ENCODE assay signal across 13 cellular contexts in genomic region chr2:43186679-43187374, GRCh38. TPM values are rescaled to one million over a fixed set of nuclear protein-coding genes. Genes with fewer than 3 reads are reported as not detected.
DNase-seq lines count a peak whose midpoint lies in the region; ATAC-seq and TF ChIP-seq lines count a peak whose summit lies in the region.
"Had no signal": no experiment of that assay in that cellular context is flagged by ENCODE, and none has a peak within 500 bp of the region (broad histone marks: within the 10 kb centered on the region; RNA-seq: fewer than 3 reads in every experiment).

No MANE protein-coding gene starts in this region.

- H3K18ac ChIP-seq in neuronal stem cell (ENCODE audit: low read length): peak overlapping the region; percentile 83

- peak overlapping the region; percentile 88 for H2AK5ac ChIP-seq in neuronal stem cell (ENCODE audit: low read depth, low read length)

- peak overlapping the region; percentile 86 for H3K14ac ChIP-seq in neuronal stem cell (ENCODE audit: low read length)

- H3K4me1 Mint-ChIP-seq in CD8-positive, alpha-beta T cell (ENCODE audit: low read depth): peaks cover 50% of the 10 kb centered on the region

- no peak overlapping the region for H4K8ac ChIP-seq in neuronal stem cell (ENCODE audit: low read depth, low read length)

- no peak overlapping the region for H2BK15ac ChIP-seq in neuronal stem cell (ENCODE audit: low read length)

- no peak overlapping the region for H3K27ac Mint-ChIP-seq in CD8-positive, alpha-beta T cell

- intact Hi-C loops in left ventricle myocardium superior (cut with micrococcal nuclease): no loop called here
- intact Hi-C loops in CD8-positive, alpha-beta T cell (cut with DNase I, micrococcal nuclease): no loop called here

- no peaks in the 10 kb centered on the region for H3K79me1 ChIP-seq in neuronal stem cell (ENCODE audit: low read depth, low read length)

- no peaks in the 10 kb centered on the region for H3K27me3 ChIP-seq in BLaER1
- H3K27me3 ChIP-seq in neuronal stem cell (ENCODE audit: control insufficient read depth in 3 of 3, insufficient read depth in 3 of 3, low read depth in 1 of 3, low read length in 3 of 3): no peaks in the 10 kb centered on the region
- no peaks in the 10 kb centered on the region for H3K27me3 ChIP-seq in CD8-positive, alpha-beta T cell (ENCODE audit: insufficient read depth, low read length)
- H3K27me3 ChIP-seq: dorsolateral prefrontal cortex had no signal

- H4K91ac ChIP-seq in neuronal stem cell (ENCODE audit: low read depth, low read length, poor library complexity): no peak overlapping the region

- no peak overlapping the region for H3K23ac ChIP-seq in neuronal stem cell (ENCODE audit: low read depth, low read length, poor library complexity)

- no peaks in the 10 kb centered on the region for H3K9me3 ChIP-seq in BLaER1
- H3K9me3 ChIP-seq in neuronal stem cell (replicated peaks in 1 of 2; ENCODE audit: control insufficient read depth in 2 of 2, insufficient read depth in 1 of 2, low read depth in 1 of 2, low read length in 2 of 2): no peaks in the 10 kb centered on the region
- no peaks in the 10 kb centered on the region for H3K9me3 ChIP-seq in CD8-positive, alpha-beta T cell (ENCODE audit: low read length)

- CTCF ChIA-PET in CD8-positive, alpha-beta T cell (lab: Charles Lee): interaction anchor here (0.7 to 3.8 kb wide), 6 partner anchors 9 to 54 kb away, joined by 3 to 17 read pairs (median 4); no protein-coding TSS in a partner anchor

- TF ChIP-seq CTCF in CD8-positive, alpha-beta T cell (IDR thresholded peaks at IDR 0.05): no peak

- no peak overlapping the region for H2BK12ac ChIP-seq in neuronal stem cell (ENCODE audit: low read length)

- H3K4me3 ChIP-seq in BLaER1 (peak overlapping the region; percentile 24; the same call in 1 of the 2 replicates), neuronal stem cell (ENCODE audit: low read length in 2 of 2) (no peak overlapping the region)
- no peak overlapping the region for H3K4me3 ChIP-seq in CD8-positive, alpha-beta T cell (ENCODE audit: low read depth, low read length)
- H3K4me3 ChIP-seq: dorsolateral prefrontal cortex had no signal

- H3K4me2 ChIP-seq in BLaER1 (peak overlapping the region; percentile 98), neuronal stem cell (ENCODE audit: insufficient read depth, low read length, poor library complexity, severe bottlenecking) (no peak overlapping the region)

- ATAC-seq in left ventricle myocardium superior: peak; percentile 66
- ATAC-seq in HG03045 (IDR thresholded peaks at IDR 0.05; ENCODE audit: unreplicated experiment): no peak
- no peak for ATAC-seq in CD8-positive, alpha-beta T cell
- ATAC-seq in HG03469 (IDR thresholded peaks at IDR 0.05; ENCODE audit: unreplicated experiment): no peak

- H3K27ac ChIP-seq in BLaER1 (peak overlapping the region; percentile 76), neuronal stem cell (replicated peaks; ENCODE audit: low read length) (no peak overlapping the region)
- no peak overlapping the region for H3K27ac ChIP-seq in CD8-positive, alpha-beta T cell (ENCODE audit: low read depth, low read length)

- peak overlapping the region; percentile 59 for H3K4ac ChIP-seq in neuronal stem cell (ENCODE audit: low read length)

- H3K36me3 ChIP-seq in BLaER1 (peaks cover 94% of the 10 kb centered on the region), neuronal stem cell (replicated peaks in 1 of 2; ENCODE audit: control insufficient read depth in 2 of 2, insufficient read depth in 2 of 2, low read length in 2 of 2) (no peaks in the 10 kb centered on the region)
- no peaks in the 10 kb centered on the region for H3K36me3 ChIP-seq in CD8-positive, alpha-beta T cell (ENCODE audit: insufficient read depth, low read length)

- H3K4me1 ChIP-seq in BLaER1: peaks cover 100% of the 10 kb centered on the region
- H3K4me1 ChIP-seq in neuronal stem cell (ENCODE audit: control insufficient read depth in 2 of 2, insufficient read depth in 1 of 2, low read depth in 1 of 2, low read length in 2 of 2): peaks cover 0 to 2% of the 10 kb centered on the region in 2 donors
- peaks cover 46% of the 10 kb centered on the region for H3K4me1 ChIP-seq in CD8-positive, alpha-beta T cell (ENCODE audit: insufficient read depth, low read length)

- H3K36me3 Mint-ChIP-seq in CD8-positive, alpha-beta T cell: no peaks in the 10 kb centered on the region

- H3K4me3 Mint-ChIP-seq in CD8-positive, alpha-beta T cell: no peak overlapping the region

- H2AFZ ChIP-seq in neuronal stem cell (ENCODE audit: low read length): peak overlapping the region; percentile 53

- H3K9me3 Mint-ChIP-seq in CD8-positive, alpha-beta T cell: no peaks in the 10 kb centered on the region

- peaks cover 100% of the 10 kb centered on the region for H4K20me1 ChIP-seq in BLaER1

- H3K9ac ChIP-seq in BLaER1 (peak overlapping the region; percentile 61), neuronal stem cell (ENCODE audit: low read depth, low read length, poor library complexity) (no peak overlapping the region)

- POLR2A ChIA-PET in CD8-positive, alpha-beta T cell (lab: Charles Lee): interaction anchor here (1.4 kb wide), 1 partner anchor 12 kb away, joined by 4 read pairs; no protein-coding TSS in a partner anchor

- DNase-seq in LoVo (ENCODE audit: low spot score) (peak; percentile 32), left ventricle myocardium superior (peak; percentile 47), neuronal stem cell (ENCODE audit: low spot score) (no peak), anterior cingulate cortex (lab: John Stamatoyannopoulos, UW) (no peak)
- no peak for DNase-seq in CD8-positive, alpha-beta T cell
- DNase-seq: AML-193, glutamatergic neuron, GOT3, SHP77 treated with DMSO at 0.1 percent for 48 hours had no signal

- peak overlapping the region; percentile 30 for H2BK120ac ChIP-seq in neuronal stem cell (ENCODE audit: low read depth, low read length)

- no CpG with 5 or more reads among the region's 12 CpGs for WGBS in neuronal stem cell (ENCODE audit: extremely low coverage in 2 of 2, insufficient read length in 2 of 2, insufficient replicate concordance in 1 of 2), 2 donors

- no peaks in the 10 kb centered on the region for H3K27me3 Mint-ChIP-seq in CD8-positive, alpha-beta T cell (ENCODE audit: low read depth)

- H2BK5ac ChIP-seq in neuronal stem cell (ENCODE audit: low read length): no peak overlapping the region

RNA-seq across cellular contexts. Expression of gene ZFP36L2, which starts 39.6 kb away (rescaled TPM):
- 55.0 TPM for total RNA-seq in left ventricle myocardium superior
- polyA plus RNA-seq in neuronal stem cell (2013, experiment 1 of 2): 39.5 TPM
- 40.0 TPM for polyA plus RNA-seq in neuronal stem cell (2013, experiment 2 of 2)
- 1,000 to 10,000 TPM; 1,270 to 1,311 TPM for total RNA-seq in CD8-positive, alpha-beta T cell

Comparison
In these comparisons a context has a peak if more than half of its experiments do, and no peak if none do; other contexts are left out.
1. DNase-seq: peak in LoVo (single experiment) and left ventricle myocardium superior (single experiment); none in neuronal stem cell (single experiment), anterior cingulate cortex (0 of 58) and CD8-positive, alpha-beta T cell (0 of 7).
2. RNA of gene ZFP36L2, which starts 39.6 kb away (total RNA-seq): 1,270 to 1,311 TPM in CD8-positive, alpha-beta T cell; 55.0 TPM in left ventricle myocardium superior (single experiment); every median in the first group is over 10 times any median in the second.